23 cellular contexts compared by ENCODE assay signal in genomic region chr14:63596998-63597658, GRCh38.
"Had no signal": no experiment of that assay in that cellular context is flagged by ENCODE, and none has a peak within 500 bp of the region (broad histone marks: within the 10 kb centered on the region; RNA-seq: fewer than 3 reads in every experiment).

No MANE protein-coding gene starts in this region.

- H3K4me2 ChIP-seq: PC-9 had no signal

- H3K9me3 ChIP-seq: SJCRH30 had no signal

- H3K4me3 ChIP-seq: PC-9, Peyer's patch, SJCRH30 had no signal

- ATAC-seq: Right ventricle myocardium inferior, SK-N-SH treated with all-trans-retinoic acid at 6 μM for 48 hours had no signal

- H3K27me3 ChIP-seq: Peyer's patch, SJCRH30 had no signal

- DNase-seq: Karpas-422; KG1; MM.1S; NCI-H1048; NCI-H1105; NCI-H1417; NCI-H1436 treated with DMSO at 0.1 percent for 48 hours; NCI-H1694; NCI-H187 treated with DMSO at 0.1 percent for 48 hours; NCI-H2029 treated with DMSO at 0.1 percent for 48 hours; NCI-H2171 treated with DMSO at 0.1 percent for 48 hours; NCI-H524; NCI-H526 treated with DMSO at 0.1 percent for 48 hours; NCI-H748 treated with DMSO at 0.1 percent for 48 hours; NK-92 treated with Interleukin-12 subunit alpha and Interleukin-12 subunit beta, amount 100 ng/mL, for 24 hours; OCI-M1; PC-9; Peyer's patch; SHP77 treated with DMSO at 0.1 percent for 48 hours; SJCRH30; T-helper 1 cell had no signal

- H3K4me1 ChIP-seq: Peyer's patch, SJCRH30 had no signal

- H3K27ac ChIP-seq: PC-9, Peyer's patch, SJCRH30 had no signal

- H2AFZ ChIP-seq: PC-9 had no signal
